32 cellular contexts compared by ENCODE assay signal in the genomic region with DNA sequence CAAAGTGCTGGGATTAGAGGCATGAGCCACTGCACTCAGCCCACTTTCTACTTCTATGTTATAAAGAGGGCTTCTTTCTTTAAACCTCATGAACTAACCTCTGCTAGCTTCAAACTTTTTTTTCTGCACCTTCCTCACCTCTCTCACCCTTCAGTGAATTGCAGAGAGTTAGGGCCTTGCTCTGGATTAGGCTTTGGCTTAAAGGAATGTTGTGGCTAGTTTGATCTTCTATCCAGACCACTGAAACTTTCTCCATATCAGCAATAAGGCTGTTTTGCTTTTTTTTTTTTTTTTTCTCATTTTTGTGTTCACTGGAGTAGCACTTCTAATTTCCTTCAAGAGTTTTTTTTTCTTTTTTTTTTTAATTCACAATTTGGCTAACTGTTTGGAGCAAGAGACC.
"Had no signal": no experiment of that assay in that cellular context is flagged by ENCODE, and none has a peak within 500 bp of the region (broad histone marks: within the 10 kb centered on the region; RNA-seq: fewer than 3 reads in every experiment).

No MANE protein-coding gene starts in this region.

- DNase-seq: activated CD4-positive, alpha-beta T cell treated with anti-CD3 and anti-CD28 coated beads, Interleukin-2, amount 10 ng/mL, durations not matched to agents 7 days and 5 days; activated CD8-positive, alpha-beta T cell treated with anti-CD3 and anti-CD28 coated beads for 36 hours; activated gamma-delta T cell treated with Interleukin-2 at 50 U/mL for 16 hours; anterior cingulate cortex; cerebellar nuclear complex; colonic mucosa; effector CD8-positive, alpha-beta T cell; gastrocnemius medialis; lower lobe of right lung; mesendoderm; ovary; retina; stimulated activated CD4-positive, alpha-beta T cell treated with anti-CD3 and anti-CD28 coated beads, Interleukin-1b, Interleukin-23, amount 100 ng/mL, for 48 hours; stimulated activated CD4-positive, alpha-beta T cell treated with anti-CD3 and anti-CD28 coated beads, Interleukin-4, amount 100 ng/mL, for 4 hours; stimulated activated CD8-positive, alpha-beta memory T cell treated with anti-CD3 and anti-CD28 coated beads, Interleukin-4, amount 100 ng/mL, for 48 hours; stimulated activated naive CD4-positive, alpha-beta T cell; T-helper 1 cell; T1000; tibial artery; upper lobe of right lung; WERI-Rb-1 had no signal

- H3K9me3 Mint-ChIP-seq: activated CD8-positive, alpha-beta T cell treated with anti-CD3 and anti-CD28 coated beads for 36 hours; activated naive CD4-positive, alpha-beta T cell treated with anti-CD3 and anti-CD28 coated beads, Interleukin-2, amount 50 U/mL, for 72 hours; activated T-helper 1 cell treated with anti-CD3 and anti-CD28 coated beads, Interleukin-12 subunit alpha, Interleukin-12 subunit beta, Interleukin-2, Interleukin-4 antibody, amounts not matched to agents 30 ng/mL and 10 ng/mL and 1 ng/mL, durations not matched to agents 14 hours and 24 hours and 36 hours; brain; natural killer cell treated with Interleukin-12 subunit alpha and Interleukin-12 subunit beta and Interleukin-15 and Interleukin-18, amount 100 ng/mL, for 72 hours had no signal

- H3K4me1 ChIP-seq: colonic mucosa, gastrocnemius medialis, lower lobe of right lung, suprapubic skin, tibial artery, upper lobe of right lung had no signal

- H3K4me3 ChIP-seq: cardiac muscle cell, colonic mucosa, gastrocnemius medialis, hepatocyte, lower lobe of right lung, ovary, skin epidermis, suprapubic skin, tibial artery, upper lobe of right lung had no signal

- H3K9me3 ChIP-seq: colonic mucosa, gastrocnemius medialis, lower lobe of right lung, ovary, suprapubic skin, tibial artery, upper lobe of right lung had no signal

- H3K36me3 ChIP-seq: cardiac muscle cell, colonic mucosa, gastrocnemius medialis, lower lobe of right lung, ovary, suprapubic skin, tibial artery, upper lobe of right lung, WERI-Rb-1 had no signal

- H3K27me3 Mint-ChIP-seq: activated CD4-positive, alpha-beta T cell treated with anti-CD3 and anti-CD28 coated beads, Interleukin-2, amount 10 ng/mL, durations not matched to agents 7 days and 5 days; activated CD8-positive, alpha-beta T cell treated with anti-CD3 and anti-CD28 coated beads for 36 hours; brain had no signal

- H3K36me3 Mint-ChIP-seq: activated naive CD4-positive, alpha-beta T cell treated with anti-CD3 and anti-CD28 coated beads, Interleukin-2, amount 50 U/mL, for 72 hours; brain; natural killer cell treated with Interleukin-12 subunit alpha and Interleukin-12 subunit beta and Interleukin-15 and Interleukin-18, amount 100 ng/mL, for 72 hours had no signal

- H3K27ac ChIP-seq: cardiac muscle cell, colonic mucosa, gastrocnemius medialis, hepatocyte, lower lobe of right lung, ovary, skin epidermis, suprapubic skin, tibial artery, upper lobe of right lung, WERI-Rb-1 had no signal

- H3K27ac Mint-ChIP-seq: activated CD4-positive, alpha-beta T cell treated with anti-CD3 and anti-CD28 coated beads, Interleukin-2, amount 10 ng/mL, durations not matched to agents 7 days and 5 days; activated CD8-positive, alpha-beta T cell treated with anti-CD3 and anti-CD28 coated beads for 36 hours; brain; natural killer cell treated with Interleukin-12 subunit alpha and Interleukin-12 subunit beta and Interleukin-15 and Interleukin-18, amount 100 ng/mL, for 72 hours; progenitor cell of endocrine pancreas had no signal

- H3K27me3 ChIP-seq: cardiac muscle cell, colonic mucosa, gastrocnemius medialis, hepatocyte, ovary, suprapubic skin, tibial artery, upper lobe of right lung had no signal

- ATAC-seq: activated CD4-positive, CD25-positive, alpha-beta regulatory T cell treated with anti-CD3 and anti-CD28 coated beads, Interleukin-2, amount 50 U/mL, for 24 hours; activated CD8-positive, alpha-beta T cell treated with anti-CD3 and anti-CD28 coated beads for 36 hours; activated naive CD4-positive, alpha-beta T cell treated with anti-CD3 and anti-CD28 coated beads, Interleukin-2, amount 50 U/mL, for 72 hours; gastrocnemius medialis; lower lobe of right lung; natural killer cell treated with Interleukin-12 subunit alpha and Interleukin-12 subunit beta and Interleukin-15 and Interleukin-18, amount 100 ng/mL, for 72 hours; sciatic nerve; upper lobe of right lung had no signal

- H3K4me3 Mint-ChIP-seq: activated CD4-positive, alpha-beta T cell treated with anti-CD3 and anti-CD28 coated beads, Interleukin-2, amount 10 ng/mL, durations not matched to agents 7 days and 5 days; activated CD8-positive, alpha-beta T cell treated with anti-CD3 and anti-CD28 coated beads for 36 hours; activated T-helper 1 cell treated with anti-CD3 and anti-CD28 coated beads, Interleukin-12 subunit alpha, Interleukin-12 subunit beta, Interleukin-2, Interleukin-4 antibody, amounts not matched to agents 30 ng/mL and 10 ng/mL and 1 ng/mL, durations not matched to agents 14 hours and 24 hours and 36 hours; brain; natural killer cell treated with Interleukin-12 subunit alpha and Interleukin-12 subunit beta and Interleukin-15 and Interleukin-18, amount 100 ng/mL, for 72 hours had no signal
